In genomic region chr12:106861984-106862894, GRCh38 we compare ENCODE assay signal across 14 cellular contexts.
A peak's percentile ranks its signal among the peaks of the same experiment; 100 is the strongest.
DNase-seq lines count a peak whose midpoint lies in the region; ATAC-seq and TF ChIP-seq lines count a peak whose summit lies in the region.
"Had no signal": no experiment of that assay in that cellular context is flagged by ENCODE, and none has a peak within 500 bp of the region (broad histone marks: within the 10 kb centered on the region; RNA-seq: fewer than 3 reads in every experiment).

No MANE protein-coding gene starts in this region.

- ATAC-seq in left ventricle myocardium superior (peak; percentile 13), RWPE2 (ENCODE audit: low read depth) (peak; percentile 65)
- ATAC-seq: activated CD8-positive, alpha-beta T cell treated with anti-CD3 and anti-CD28 coated beads for 36 hours; stimulated activated effector memory CD8-positive, alpha-beta T cell treated with anti-CD3 and anti-CD28 coated beads, Interleukin-12 subunit alpha, Interleukin-12 subunit beta, amount 100 ng/mL, for 72 hours had no signal

- TF ChIP-seq POLR2A in Peyer's patch (IDR thresholded peaks at IDR 0.05), result no peak

- H3K27me3 ChIP-seq in left ventricle myocardium inferior (ENCODE audit: low read depth) (no peaks in the 10 kb centered on the region), RWPE2 (ENCODE audit: insufficient read depth, poor library complexity, severe bottlenecking) (no peaks in the 10 kb centered on the region), Peyer's patch (no peaks in the 10 kb centered on the region)
- H3K27me3 ChIP-seq: heart left ventricle, ovary had no signal

- intact Hi-C loops in left ventricle myocardium superior (cut with micrococcal nuclease) (no loop called here), left ventricle myocardium inferior (cut with micrococcal nuclease) (no loop called here)

- peaks cover 13% of the 10 kb centered on the region for H3K4me1 ChIP-seq in left ventricle myocardium inferior
- H3K4me1 ChIP-seq in RWPE2 (ENCODE audit: insufficient read depth, poor library complexity, severe bottlenecking), result peaks cover 9% of the 10 kb centered on the region
- no peaks in the 10 kb centered on the region for H3K4me1 ChIP-seq in Peyer's patch

- TF ChIP-seq CTCF in left ventricle myocardium inferior (IDR thresholded peaks at IDR 0.05; ENCODE audit: borderline replicate concordance) (no peak), RWPE2 (IDR thresholded peaks at IDR 0.05; ENCODE audit: poor library complexity, severe bottlenecking) (no peak), fibroblast of the aortic adventitia (IDR thresholded peaks at IDR 0.05; ENCODE audit: insufficient read depth, low read length) (no peak), Peyer's patch (IDR thresholded peaks at IDR 0.05) (no peak)

- no peaks in the 10 kb centered on the region for H3K9me3 ChIP-seq in left ventricle myocardium inferior (replicated peaks)
- no peaks in the 10 kb centered on the region for H3K9me3 ChIP-seq in RWPE2 (ENCODE audit: severe bottlenecking)
- H3K9me3 ChIP-seq in Peyer's patch, result no peaks in the 10 kb centered on the region
- H3K9me3 ChIP-seq: heart left ventricle, ovary had no signal

- H3K4me3 ChIP-seq in left ventricle myocardium inferior, result no peak overlapping the region
- no peak overlapping the region for H3K4me3 ChIP-seq in RWPE2 (ENCODE audit: severe bottlenecking)
- no peak overlapping the region for H3K4me3 ChIP-seq in fibroblast of the aortic adventitia (ENCODE audit: low read depth, low read length)
- no peak overlapping the region for H3K4me3 ChIP-seq in Peyer's patch
- H3K4me3 ChIP-seq: heart left ventricle, ovary had no signal

- DNase-seq in left ventricle myocardium superior (no peak), left ventricle myocardium inferior (no peak), RWPE2 (ENCODE audit: low spot score) (no peak), fibroblast of the aortic adventitia (ENCODE audit: low read depth) (peak; percentile 76), NCI-H128 (lab: John Stamatoyannopoulos, UW; ENCODE audit: unreplicated experiment) (no peak), Peyer's patch (no peak), H4 (ENCODE audit: low spot score) (no peak), kidney tubule cell (ENCODE audit: low spot score) (no peak)
- DNase-seq: activated CD8-positive, alpha-beta T cell treated with anti-CD3 and anti-CD28 coated beads for 36 hours; activated naive CD4-positive, alpha-beta T cell treated with Interleukin-2 at 50 U/mL for 16 hours; heart left ventricle; NCI-H187; ovary had no signal

- H3K36me3 ChIP-seq in left ventricle myocardium inferior (peaks cover 16% of the 10 kb centered on the region), RWPE2 (ENCODE audit: low read depth) (peaks cover 18% of the 10 kb centered on the region), Peyer's patch (peaks cover 0 to 13% (median 0%) of the 10 kb centered on the region in 3 donors)
- H3K36me3 ChIP-seq: ovary had no signal

- H3K27ac ChIP-seq in left ventricle myocardium inferior (replicated peaks) (no peak overlapping the region), RWPE2 (ENCODE audit: poor library complexity, severe bottlenecking) (no peak overlapping the region), Peyer's patch (no peak overlapping the region)
- H3K27ac ChIP-seq: heart left ventricle, ovary had no signal
